In the genomic region with DNA sequence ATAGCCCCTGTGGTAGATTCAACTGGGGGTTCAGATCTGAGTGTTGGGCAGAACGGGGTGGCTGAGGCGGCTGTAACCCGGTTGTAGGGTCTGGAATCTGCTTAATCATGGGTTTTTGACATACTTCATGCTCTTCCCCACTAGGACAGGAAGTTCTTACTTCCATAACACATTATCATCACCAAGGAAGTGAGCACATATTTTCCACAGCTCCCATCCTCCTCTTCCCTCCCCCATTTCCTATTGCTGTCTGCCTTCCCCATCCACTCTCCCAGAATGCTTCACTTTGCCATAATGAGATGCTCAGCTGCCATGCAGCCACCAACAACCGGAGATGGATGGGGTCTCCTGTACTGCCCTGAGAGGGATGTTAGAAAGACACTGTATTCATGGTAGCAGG, we compare ENCODE assay signal across 16 cellular contexts. TPM values are rescaled to one million over a fixed set of nuclear protein-coding genes. Genes with fewer than 3 reads are reported as not detected.
A peak's percentile ranks its signal among the peaks of the same experiment; 100 is the strongest.
DNase-seq lines count a peak whose midpoint lies in the region; ATAC-seq and TF ChIP-seq lines count a peak whose summit lies in the region.
"Had no signal": no experiment of that assay in that cellular context is flagged by ENCODE, and none has a peak within 500 bp of the region (broad histone marks: within the 10 kb centered on the region; RNA-seq: fewer than 3 reads in every experiment).

No MANE protein-coding gene starts in this region.

- no peaks in the 10 kb centered on the region for H3K36me3 Mint-ChIP-seq in stimulated activated effector memory CD8-positive, alpha-beta T cell treated with anti-CD3 and anti-CD28 coated beads, Interleukin-12 subunit alpha, Interleukin-12 subunit beta, amount 100 ng/mL, for 72 hours
- H3K36me3 Mint-ChIP-seq: naive thymus-derived CD4-positive, alpha-beta T cell had no signal

- H3K9me3 ChIP-seq in BE2C (no peaks in the 10 kb centered on the region), Peyer's patch (no peaks in the 10 kb centered on the region)
- H3K9me3 ChIP-seq: left lung, right lobe of liver had no signal

- TF ChIP-seq CTCF in BE2C (IDR thresholded peaks at IDR 0.05; ENCODE audit: low read depth, low read length): no peak
- no peak for TF ChIP-seq CTCF in fibroblast of pulmonary artery (IDR thresholded peaks at IDR 0.05; ENCODE audit: low read length, missing control alignments)
- TF ChIP-seq CTCF in Peyer's patch (IDR thresholded peaks at IDR 0.05): no peak

- DNase-seq in A172 (ENCODE audit: low spot score) (peak; percentile 22), BE2C (peak; percentile 51), NCI-H226 (peak; percentile 7), fibroblast of pulmonary artery (ENCODE audit: low read depth) (peak; percentile 67), Peyer's patch (no peak), NCI-H146 treated with DMSO at 0.1 percent for 48 hours (lab: John Stamatoyannopoulos, UW; ENCODE audit: unreplicated experiment) (no peak)
- DNase-seq in stimulated activated effector memory CD8-positive, alpha-beta T cell treated with anti-CD3 and anti-CD28 coated beads, Interleukin-12 subunit alpha, Interleukin-12 subunit beta, amount 100 ng/mL, for 72 hours (ENCODE audit: low spot score in 2 of 2): no peak
- DNase-seq: activated naive CD4-positive, alpha-beta T cell treated with Interleukin-2 at 50 U/mL for 16 hours; CD4-positive, alpha-beta T cell; head of caudate nucleus; left lung; naive thymus-derived CD4-positive, alpha-beta T cell; NCI-H1694 treated with DMSO at 0.1 percent for 48 hours; right lobe of liver; stimulated activated naive CD4-positive, alpha-beta T cell had no signal

- no peak overlapping the region for H3K27ac ChIP-seq in Peyer's patch
- H3K27ac ChIP-seq: left lung, right lobe of liver had no signal

- H3K36me3 ChIP-seq in BE2C: no peaks in the 10 kb centered on the region
- no peaks in the 10 kb centered on the region for H3K36me3 ChIP-seq in Peyer's patch
- H3K36me3 ChIP-seq: left lung, right lobe of liver had no signal

- peaks cover 8% of the 10 kb centered on the region for H3K4me1 Mint-ChIP-seq in stimulated activated effector memory CD8-positive, alpha-beta T cell treated with anti-CD3 and anti-CD28 coated beads, Interleukin-12 subunit alpha, Interleukin-12 subunit beta, amount 100 ng/mL, for 72 hours
- H3K4me1 Mint-ChIP-seq: naive thymus-derived CD4-positive, alpha-beta T cell had no signal

- H3K27me3 ChIP-seq in BE2C: no peaks in the 10 kb centered on the region
- H3K27me3 ChIP-seq in Peyer's patch: no peaks in the 10 kb centered on the region
- H3K27me3 ChIP-seq: left lung, right lobe of liver had no signal

- no peak overlapping the region for H3K4me3 Mint-ChIP-seq in stimulated activated effector memory CD8-positive, alpha-beta T cell treated with anti-CD3 and anti-CD28 coated beads, Interleukin-12 subunit alpha, Interleukin-12 subunit beta, amount 100 ng/mL, for 72 hours
- H3K4me3 Mint-ChIP-seq: CD4-positive, alpha-beta T cell; naive thymus-derived CD4-positive, alpha-beta T cell had no signal

- H3K4me3 ChIP-seq in BE2C (ENCODE audit: low read depth, low read length) (no peak overlapping the region), fibroblast of pulmonary artery (replicated peaks; ENCODE audit: low read depth, low read length) (no peak overlapping the region), Peyer's patch (no peak overlapping the region)
- H3K4me3 ChIP-seq: left lung, right lobe of liver had no signal

- H3K27ac Mint-ChIP-seq in stimulated activated effector memory CD8-positive, alpha-beta T cell treated with anti-CD3 and anti-CD28 coated beads, Interleukin-12 subunit alpha, Interleukin-12 subunit beta, amount 100 ng/mL, for 72 hours: no peak overlapping the region
- H3K27ac Mint-ChIP-seq: CD4-positive, alpha-beta T cell; naive thymus-derived CD4-positive, alpha-beta T cell had no signal

- H3K4me1 ChIP-seq in BE2C: peaks cover 23% of the 10 kb centered on the region
- peaks cover 0 to under 1% (median 0%) of the 10 kb centered on the region in 4 donors for H3K4me1 ChIP-seq in Peyer's patch
- H3K4me1 ChIP-seq: left lung, right lobe of liver had no signal

- no peak for TF ChIP-seq POLR2A in Peyer's patch (IDR thresholded peaks at IDR 0.05)

- no peak for ATAC-seq in GM21360 (IDR thresholded peaks at IDR 0.05; ENCODE audit: unreplicated experiment)
- no peak for ATAC-seq in stimulated activated effector memory CD8-positive, alpha-beta T cell treated with anti-CD3 and anti-CD28 coated beads, Interleukin-12 subunit alpha, Interleukin-12 subunit beta, amount 100 ng/mL, for 72 hours
- ATAC-seq: left lung; naive thymus-derived CD4-positive, alpha-beta T cell had no signal

- no peaks in the 10 kb centered on the region for H3K9me3 Mint-ChIP-seq in stimulated activated effector memory CD8-positive, alpha-beta T cell treated with anti-CD3 and anti-CD28 coated beads, Interleukin-12 subunit alpha, Interleukin-12 subunit beta, amount 100 ng/mL, for 72 hours
- H3K9me3 Mint-ChIP-seq: CD4-positive, alpha-beta T cell had no signal

RNA-seq across cellular contexts. Expression of a gene that starts 6.4 kb away (rescaled TPM):
- 33.6 and 51.4 TPM in 2 replicates for total RNA-seq in A172 (2014; rRNA removed; shearing (Covaris generic))
- polyA plus RNA-seq in BE2C (2012; ENCODE audit: insufficient read depth, insufficient read length, low read depth): 25.6 TPM
- total RNA-seq in Peyer's patch: 10 to 100 TPM; 26.5 to 39.8 (median 28.8) TPM

Comparison
In these comparisons a context has a peak if more than half of its experiments do, and no peak if none do; other contexts are left out.
1. DNase-seq: peak in A172 (single experiment), BE2C (single experiment), NCI-H226 (single experiment) and fibroblast of pulmonary artery (single experiment); none in Peyer's patch (0 of 3), stimulated activated effector memory CD8-positive, alpha-beta T cell treated with anti-CD3 and anti-CD28 coated beads, Interleukin-12 subunit alpha, Interleukin-12 subunit beta, amount 100 ng/mL, for 72 hours (0 of 2) and NCI-H146 treated with DMSO at 0.1 percent for 48 hours (single experiment).